8 cellular contexts compared by ENCODE assay signal in the genomic region with DNA sequence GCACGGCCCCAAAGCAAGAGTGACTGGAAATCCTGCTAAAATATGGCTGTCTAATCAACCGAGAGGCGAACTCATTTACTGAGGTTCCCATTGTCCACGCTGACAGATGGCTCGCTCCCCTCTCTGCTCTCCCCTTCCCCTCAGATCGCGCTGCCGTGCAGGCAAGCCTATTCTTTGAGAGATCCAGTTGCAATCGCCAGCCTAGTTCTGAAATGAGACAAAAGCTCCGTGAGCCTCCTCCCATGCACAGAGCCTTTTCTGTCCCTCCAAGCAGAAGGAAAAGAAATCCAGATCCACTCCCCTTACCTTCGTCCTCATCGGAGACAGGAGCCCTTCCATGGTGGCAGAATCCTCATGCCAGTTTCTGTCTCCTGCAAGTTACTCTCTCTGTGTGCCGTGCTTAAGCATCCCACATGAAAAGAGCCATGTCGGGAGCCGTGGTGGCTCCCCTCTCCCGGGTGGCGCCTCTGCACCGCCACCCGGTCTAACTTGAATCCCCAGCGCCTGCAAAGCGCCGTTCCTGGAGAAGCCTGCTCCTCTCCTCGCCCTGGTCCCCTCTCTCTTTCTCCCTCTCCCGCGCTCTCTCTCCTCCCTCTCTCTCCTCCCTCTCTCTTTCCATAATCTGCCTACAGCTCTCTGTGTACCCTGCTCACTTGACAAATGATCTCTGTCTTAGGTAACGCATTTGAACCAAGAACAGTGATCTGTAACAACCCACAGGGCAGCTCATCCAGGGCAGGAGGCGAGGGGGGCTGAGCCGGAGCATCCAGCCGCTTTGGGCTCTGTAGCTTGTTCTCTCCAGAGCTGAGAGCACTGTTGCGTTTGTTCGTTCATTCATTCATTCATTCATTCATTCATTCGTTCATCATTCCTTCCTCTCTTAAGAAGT.
A peak's percentile ranks its signal among the peaks of the same experiment; 100 is the strongest.
DNase-seq lines count a peak whose midpoint lies in the region; ATAC-seq and TF ChIP-seq lines count a peak whose summit lies in the region.

No MANE protein-coding gene starts in this region.

- H4K20me1 ChIP-seq in osteoblast (ENCODE audit: insufficient read depth, low read length) = no peaks in the 10 kb centered on the region

- H3K9me3 ChIP-seq in A673 (ENCODE audit: low read depth, low read length, poor library complexity, severe bottlenecking) = no peaks in the 10 kb centered on the region
- H3K9me3 ChIP-seq in HEK293 (ENCODE audit: control insufficient read depth, insufficient read depth, low read depth, low read length) = no peaks in the 10 kb centered on the region
- no peaks in the 10 kb centered on the region for H3K9me3 ChIP-seq in osteoblast (ENCODE audit: low read depth, low read length)

- H3K27ac Mint-ChIP-seq in WTC11 = no peak overlapping the region

- BruUV-seq in A673 (replicated peaks; lab: Mats Ljungman, UMichigan) = no TSS peak

- H2AFZ ChIP-seq in osteoblast (ENCODE audit: low read length) = peak overlapping the region; percentile 90

- H3K4me2 ChIP-seq in osteoblast (ENCODE audit: insufficient read depth, low read length) = peak overlapping the region; percentile 98

- H3K4me3 Mint-ChIP-seq in WTC11 = peak overlapping the region; percentile 85

- TF ChIP-seq CTCF in A673 (conservative IDR thresholded peaks at IDR 0.05; ENCODE audit: low read depth, low read length) (no peak), HEK293 (tag by site-specific recombination; IDR thresholded peaks at IDR 0.05) (no peak; the same call in 1 of the 2 replicates), WTC11 (IDR thresholded peaks at IDR 0.05) (no peak), fibroblast of villous mesenchyme (IDR thresholded peaks at IDR 0.05; ENCODE audit: insufficient read depth, low read depth, low read length) (no peak), osteoblast (IDR thresholded peaks at IDR 0.05; ENCODE audit: extremely low read depth, low read depth, low read length) (no peak)

- intact Hi-C loops in A673 (cut with micrococcal nuclease; ENCODE audit: unreplicated experiment) = no loop called here

- H3K27me3 Mint-ChIP-seq in WTC11 (ENCODE audit: low read depth) = peaks cover 30% of the 10 kb centered on the region

- ATAC-seq in WTC11 (peak; percentile 85), HG03280 (IDR thresholded peaks at IDR 0.05; ENCODE audit: unreplicated experiment) (no peak)

- POLR2A ChIA-PET in A673 (lab: Charles Lee; ENCODE audit: low non-redundant PET) (interaction anchor here (0.6 kb wide), 1 partner anchor 385 kb away, joined by 3 read pairs; no protein-coding TSS in a partner anchor), HEK293 (lab: Yijun Ruan, JAX) (interaction anchor here (1.1 kb wide), 1 partner anchor 11 kb away, joined by 4 read pairs; no protein-coding TSS in a partner anchor), WTC11 (lab: Charles Lee) (interaction anchor here (0.7 to 2.0 kb wide), 2 partner anchors 12 to 199 kb away, joined by 3 to 9 read pairs; no protein-coding TSS in a partner anchor)

- no peaks in the 10 kb centered on the region for H3K79me2 ChIP-seq in osteoblast (ENCODE audit: insufficient read depth, low read length)

- no peaks in the 10 kb centered on the region for H3K36me3 Mint-ChIP-seq in WTC11

- H3K9me3 Mint-ChIP-seq in WTC11 = no peaks in the 10 kb centered on the region

- H3K27ac ChIP-seq in A673 (ENCODE audit: low read depth, low read length, poor library complexity, severe bottlenecking) (no peak overlapping the region), HEK293 (ENCODE audit: extremely low read depth, low read depth, low read length) (no peak overlapping the region; the same call in 1 of the 2 replicates), osteoblast (ENCODE audit: low read depth, low read length) (no peak overlapping the region)

- no peaks in the 10 kb centered on the region for H3K36me3 ChIP-seq in A673 (ENCODE audit: insufficient read depth, low read length, poor library complexity, severe bottlenecking)
- H3K36me3 ChIP-seq in HEK293 (ENCODE audit: control insufficient read depth in 2 of 2, insufficient read depth in 1 of 2, low read length in 2 of 2) = no peaks in the 10 kb centered on the region
- H3K36me3 ChIP-seq in osteoblast (ENCODE audit: insufficient read depth, low read length) = no peaks in the 10 kb centered on the region

- DNase-seq in A673 (ENCODE audit: low spot score) (peak; percentile 10), WTC11 (ENCODE audit: low spot score) (peak; percentile 27), fibroblast of villous mesenchyme (ENCODE audit: low read depth) (no peak), osteoblast (ENCODE audit: insufficient read length, low spot score, missing footprints) (peak; percentile 68), D341Med (ENCODE audit: low spot score) (no peak), AG08395 (ENCODE audit: low spot score) (no peak)

- peaks cover 19% of the 10 kb centered on the region for H3K4me1 Mint-ChIP-seq in WTC11

- CTCF ChIA-PET in A673 (lab: Charles Lee) = no interaction called here
- CTCF ChIA-PET in HEK293 (lab: Yijun Ruan, JAX) = interaction anchor here (0.5 to 1.1 kb wide), 5 partner anchors 10 to 587 kb away, joined by 3 to 4 read pairs (median 3); a partner anchor contains a TSS
- CTCF ChIA-PET in WTC11 (lab: Charles Lee) = interaction anchor here (0.9 to 2.5 kb wide), 6 partner anchors 11 to 513 kb away, joined by 3 to 12 read pairs (median 4); no protein-coding TSS in a partner anchor

- peak overlapping the region; percentile 33 for H3K4me3 ChIP-seq in A673 (ENCODE audit: low read depth, low read length, poor library complexity, severe bottlenecking)
- peak overlapping the region; percentile 44 for H3K4me3 ChIP-seq in HEK293 (ENCODE audit: low read depth, low read length)
- peak overlapping the region; percentile 36 for H3K4me3 ChIP-seq in fibroblast of villous mesenchyme (ENCODE audit: low read depth, low read length)
- H3K4me3 ChIP-seq in osteoblast (ENCODE audit: insufficient read depth, low read length) = peak overlapping the region; percentile 69

- H3K27me3 ChIP-seq in A673 (replicated peaks; ENCODE audit: insufficient read depth, low read depth, low read length, poor library complexity) (peaks cover 64% of the 10 kb centered on the region), osteoblast (ENCODE audit: insufficient read depth, low read length) (peaks cover 90% of the 10 kb centered on the region)

- H3K4me1 ChIP-seq in A673 (ENCODE audit: insufficient read depth, low read length, poor library complexity, severe bottlenecking) = no peaks in the 10 kb centered on the region
- no peaks in the 10 kb centered on the region for H3K4me1 ChIP-seq in HEK293 (ENCODE audit: control insufficient read depth, insufficient read depth, low read length)
- H3K4me1 ChIP-seq in osteoblast (ENCODE audit: insufficient read depth, low read length) = peaks cover 7% of the 10 kb centered on the region

TF ChIP-seq in HEK293, 187 proteins besides CTCF, POLR2A, EP300 and RAD21 (continues in another document):
- peak; percentile 58; the same call in 1 of the 2 replicates for TF ChIP-seq TRIM28 (IDR thresholded peaks at IDR 0.05; ENCODE audit: borderline replicate concordance, low read length)
- TF ChIP-seq ZNF175 (tag by site-specific recombination; IDR thresholded peaks at IDR 0.05) = no peak
- TF ChIP-seq ZNF366 (tag by site-specific recombination; conservative IDR thresholded peaks at IDR 0.05) = peak; percentile 79
- TF ChIP-seq RBAK (tag by site-specific recombination; IDR thresholded peaks at IDR 0.05) = no peak
- TF ChIP-seq, protein P1, sequence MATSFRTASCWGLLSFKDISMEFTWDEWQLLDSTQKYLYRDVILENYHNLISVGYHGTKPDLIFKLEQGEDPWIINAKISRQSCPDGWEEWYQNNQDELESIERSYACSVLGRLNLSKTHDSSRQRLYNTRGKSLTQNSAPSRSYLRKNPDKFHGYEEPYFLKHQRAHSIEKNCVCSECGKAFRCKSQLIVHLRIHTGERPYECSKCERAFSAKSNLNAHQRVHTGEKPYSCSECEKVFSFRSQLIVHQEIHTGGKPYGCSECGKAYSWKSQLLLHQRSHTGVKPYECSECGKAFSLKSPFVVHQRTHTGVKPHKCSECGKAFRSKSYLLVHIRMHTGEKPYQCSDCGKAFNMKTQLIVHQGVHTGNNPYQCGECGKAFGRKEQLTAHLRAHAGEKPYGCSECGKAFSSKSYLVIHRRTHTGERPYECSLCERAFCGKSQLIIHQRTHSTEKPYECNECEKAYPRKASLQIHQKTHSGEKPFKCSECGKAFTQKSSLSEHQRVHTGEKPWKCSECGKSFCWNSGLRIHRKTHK (tag by site-specific recombination; IDR thresholded peaks at IDR 0.05) = no peak
- peak; percentile 89 for TF ChIP-seq ZNF600 (tag by site-specific recombination; IDR thresholded peaks at IDR 0.05)
- no peak for TF ChIP-seq SCRT1 (tag by site-specific recombination; IDR thresholded peaks at IDR 0.05; ENCODE audit: borderline replicate concordance)

TF ChIP-seq in WTC11, 78 proteins besides CTCF, POLR2A, EP300 and RAD21 (continues in another document):
- TF ChIP-seq IRF2 (CRISPR knock-in tag; IDR thresholded peaks at IDR 0.05; ENCODE audit: borderline replicate concordance, low read depth) = no peak
- no peak for TF ChIP-seq OVOL2 (CRISPR knock-in tag; IDR thresholded peaks at IDR 0.05; ENCODE audit: borderline replicate concordance)
- TF ChIP-seq GRHL2 (CRISPR knock-in tag; IDR thresholded peaks at IDR 0.05; ENCODE audit: insufficient replicate concordance, severe bottlenecking) = no peak
- TF ChIP-seq EMX1 (CRISPR knock-in tag; IDR thresholded peaks at IDR 0.05) = no peak
- TF ChIP-seq MYBL2 (CRISPR knock-in tag; IDR thresholded peaks at IDR 0.05) = no peak
- no peak for TF ChIP-seq TEAD4 (CRISPR knock-in tag; IDR thresholded peaks at IDR 0.05)

Comparison
In these comparisons a context has a peak if more than half of its experiments do, and no peak if none do; other contexts are left out.
1. DNase-seq: peak in A673 (single experiment), WTC11 (single experiment) and osteoblast (single experiment); none in fibroblast of villous mesenchyme (single experiment), D341Med (single experiment) and AG08395 (single experiment).
2. Peak in every context shown above with its lines, with median percentiles within 50 percentile points of each other: H3K4me3 ChIP-seq.